23 cellular contexts compared by ENCODE assay signal in genomic region chr19:32219392-32219791, GRCh38.
"Had no signal": no experiment of that assay in that cellular context is flagged by ENCODE, and none has a peak within 500 bp of the region (broad histone marks: within the 10 kb centered on the region; RNA-seq: fewer than 3 reads in every experiment).

No MANE protein-coding gene starts in this region.

- DNase-seq: dermis blood vessel endothelial cell; effector CD4-positive, alpha-beta T cell; effector memory CD4-positive, alpha-beta T cell; esophagus squamous epithelium; foreskin fibroblast; foreskin melanocyte; gastrocnemius medialis; glutamatergic neuron; heart right ventricle; hippocampal formation; left cardiac atrium; left lung; left ventricle myocardium superior; lower lobe of right lung; mesenchymal stem cell; mucosa of descending colon had no signal

- FAIRE-seq: colon, endothelial cell of umbilical vein, islet of Langerhans, keratinocyte had no signal

- H3K27ac ChIP-seq: coronary artery, dorsolateral prefrontal cortex, esophagus squamous epithelium, gastrocnemius medialis, heart right ventricle, left lung, lower lobe of right lung had no signal

- H3K27ac Mint-ChIP-seq: mesothelial cell of epicardium had no signal

- H3K4me3 Mint-ChIP-seq: mesothelial cell of epicardium had no signal

- ATAC-seq: gastrocnemius medialis, heart right ventricle, left cardiac atrium, left lung, left ventricle myocardium superior, lower lobe of right lung, mucosa of descending colon had no signal

- H3K36me3 Mint-ChIP-seq: mesothelial cell of epicardium had no signal

- H3K9me3 ChIP-seq: esophagus squamous epithelium, gastrocnemius medialis, heart right ventricle, left lung, lower lobe of right lung, mucosa of descending colon had no signal

- H3K27me3 ChIP-seq: gastrocnemius medialis had no signal

- H3K4me1 ChIP-seq: gastrocnemius medialis had no signal

- H3K4me3 ChIP-seq: coronary artery, dorsolateral prefrontal cortex, esophagus squamous epithelium, gastrocnemius medialis, heart right ventricle, left lung, lower lobe of right lung, mucosa of descending colon had no signal

- H3K36me3 ChIP-seq: esophagus squamous epithelium, gastrocnemius medialis, heart right ventricle, left lung, lower lobe of right lung had no signal
